In genomic region chr13:114067886-114068722, GRCh38 we compare ENCODE assay signal across 8 cellular contexts.
DNase-seq lines count a peak whose midpoint lies in the region; ATAC-seq, FAIRE-seq and TF ChIP-seq lines count a peak whose summit lies in the region.

No MANE protein-coding gene starts in this region.

- H3K9ac ChIP-seq in Karpas-422 (ENCODE audit: low read length) (peak overlapping the region; percentile 40; the same call in 1 of the 2 replicates), astrocyte (ENCODE audit: low read length) (peak overlapping the region; percentile 53)

- no peaks in the 10 kb centered on the region for H3K27me3 Mint-ChIP-seq in astrocyte (ENCODE audit: low read depth, unreplicated experiment)

- H3K79me2 ChIP-seq in Karpas-422 (ENCODE audit: low read length): no peaks in the 10 kb centered on the region
- H3K79me2 ChIP-seq in astrocyte (ENCODE audit: insufficient read depth, low read length): peaks cover 75% of the 10 kb centered on the region

- POLR2A ChIA-PET in GM10248 (lab: Yijun Ruan, JAX): interaction anchor here (1.0 kb wide), 1 partner anchor 19 kb away, joined by 3 read pairs; no protein-coding TSS in a partner anchor

- no peaks in the 10 kb centered on the region for H3K27me3 ChIP-seq in Karpas-422 (ENCODE audit: low read length)
- no peaks in the 10 kb centered on the region for H3K27me3 ChIP-seq in astrocyte (ENCODE audit: insufficient read depth, low read length)
- H3K27me3 ChIP-seq in neutrophil: no peaks in the 10 kb centered on the region

- FAIRE-seq in astrocyte (lab: Jason Lieb, UNC): no peak

- peaks cover 51% of the 10 kb centered on the region for H3K4me1 Mint-ChIP-seq in astrocyte (ENCODE audit: low read depth, unreplicated experiment)

- H3K4me3 Mint-ChIP-seq in astrocyte (ENCODE audit: unreplicated experiment): peak overlapping the region; percentile 54

- peaks cover 24% of the 10 kb centered on the region for H3K4me1 ChIP-seq in Karpas-422 (ENCODE audit: low read length)
- peaks cover 66% of the 10 kb centered on the region for H3K4me1 ChIP-seq in astrocyte (ENCODE audit: insufficient read depth, low read length)
- peaks cover 59 to 62% of the 10 kb centered on the region in 2 experiments for H3K4me1 ChIP-seq in neutrophil (ENCODE audit: control insufficient read depth in 1 of 2, insufficient read depth in 1 of 2, low read depth in 1 of 2, low read length in 1 of 2)

- H3K4me3 ChIP-seq in Karpas-422 (ENCODE audit: low read length): peak overlapping the region; percentile 16; the same call in 1 of the 2 replicates
- no peak overlapping the region for H3K4me3 ChIP-seq in astrocyte (ENCODE audit: insufficient read depth, low read depth, low read length)
- peak overlapping the region; percentile 18 to 76 for H3K4me3 ChIP-seq in neutrophil (ENCODE audit: low read depth in 1 of 2, low read length in 1 of 2)

- H3K27ac ChIP-seq in Karpas-422 (ENCODE audit: low read length): no peak overlapping the region
- H3K27ac ChIP-seq in astrocyte (ENCODE audit: low read depth, low read length): peak overlapping the region; percentile 96
- peak overlapping the region; percentile 98 for H3K27ac ChIP-seq in neutrophil

- peaks cover 3% of the 10 kb centered on the region for H3K9me3 Mint-ChIP-seq in astrocyte (ENCODE audit: unreplicated experiment)

- DNase-seq in Karpas-422: no peak
- DNase-seq in astrocyte (ENCODE audit: low read depth): no peak
- DNase-seq in GM10248 (ENCODE audit: extremely low spot score): no peak
- DNase-seq in iPS-NIHi7 (ENCODE audit: extremely low spot score): no peak
- no peak for DNase-seq in NCI-H146 (lab: John Stamatoyannopoulos, UW)

- peak overlapping the region; percentile 64 for H3K4me2 ChIP-seq in Karpas-422 (ENCODE audit: low read depth, low read length, poor library complexity, severe bottlenecking)
- peak overlapping the region; percentile 69 for H3K4me2 ChIP-seq in astrocyte (ENCODE audit: low read length)

- H2AFZ ChIP-seq in Karpas-422 (ENCODE audit: low read length) (no peak overlapping the region), astrocyte (ENCODE audit: low read depth, low read length) (no peak overlapping the region)

- ATAC-seq in GM19438 (IDR thresholded peaks at IDR 0.05; ENCODE audit: low read depth, unreplicated experiment) (peak; percentile 38), HG03521 (IDR thresholded peaks at IDR 0.05; ENCODE audit: unreplicated experiment) (no peak)

- H3K27ac Mint-ChIP-seq in astrocyte (ENCODE audit: unreplicated experiment): peak overlapping the region; percentile 55

- H4K20me1 ChIP-seq in Karpas-422 (ENCODE audit: insufficient read depth, low read depth, low read length): no peaks in the 10 kb centered on the region
- H4K20me1 ChIP-seq in astrocyte (ENCODE audit: insufficient read depth, low read length): peaks cover 30% of the 10 kb centered on the region

- no peak for TF ChIP-seq CTCF in astrocyte (IDR thresholded peaks at IDR 0.05; ENCODE audit: insufficient read depth, low read depth, low read length)
- TF ChIP-seq CTCF in neutrophil (IDR thresholded peaks at IDR 0.05): no peak
- no peak for TF ChIP-seq CTCF in GM10248 (IDR thresholded peaks at IDR 0.05; ENCODE audit: control extremely low read depth, extremely low read depth, low read depth, missing control alignments)

- H3K9me2 ChIP-seq in Karpas-422 (replicated peaks; ENCODE audit: insufficient read depth, low read length): no peaks in the 10 kb centered on the region

- H3K36me3 ChIP-seq in Karpas-422 (ENCODE audit: insufficient read depth, low read length) (no peaks in the 10 kb centered on the region), astrocyte (ENCODE audit: insufficient read depth, low read length) (peaks cover 3% of the 10 kb centered on the region), neutrophil (no peaks in the 10 kb centered on the region)

- CTCF ChIA-PET in GM10248 (lab: Yijun Ruan, JAX): interaction anchor here (0.7 to 0.9 kb wide), 2 partner anchors 10 to 64 kb away, joined by 3 read pairs; no protein-coding TSS in a partner anchor

- H3K36me3 Mint-ChIP-seq in astrocyte (ENCODE audit: low read depth, unreplicated experiment): peaks cover 14% of the 10 kb centered on the region

- no peaks in the 10 kb centered on the region; the same call in 1 of the 2 replicates for H3K9me3 ChIP-seq in Karpas-422 (ENCODE audit: low read length)
- no peaks in the 10 kb centered on the region for H3K9me3 ChIP-seq in astrocyte (ENCODE audit: insufficient read depth, low read depth, low read length)
- no peaks in the 10 kb centered on the region for H3K9me3 ChIP-seq in neutrophil
